Comparison of ENCODE assay signal across 18 cellular contexts in genomic region chr4:95158045-95158444, GRCh38.
DNase-seq lines count a peak whose midpoint lies in the region; ATAC-seq, FAIRE-seq and TF ChIP-seq lines count a peak whose summit lies in the region.
"Had no signal": no experiment of that assay in that cellular context is flagged by ENCODE, and none has a peak within 500 bp of the region (broad histone marks: within the 10 kb centered on the region; RNA-seq: fewer than 3 reads in every experiment).

No MANE protein-coding gene starts in this region.

- in situ Hi-C loops in gastrocnemius medialis (cut with MboI; ENCODE audit: low sequenced_read_pairs in 4 of 4), result no loop called here

- ATAC-seq in gastrocnemius medialis, result no peak
- no peak for ATAC-seq in GM21576 (IDR thresholded peaks at IDR 0.05; ENCODE audit: unreplicated experiment)
- ATAC-seq: GM12878, HepG2 had no signal

- no peaks in the 10 kb centered on the region for H3K4me1 ChIP-seq in gastrocnemius medialis

- DNase-seq in caudate nucleus (lab: John Stamatoyannopoulos, UW) (no peak), globus pallidus (ENCODE audit: low spot score) (peak; percentile 54), pons (ENCODE audit: low spot score) (peak; percentile 83), LoVo (ENCODE audit: low spot score) (no peak), gastrocnemius medialis (no peak), NCI-H128 (lab: John Stamatoyannopoulos, UW; ENCODE audit: unreplicated experiment) (no peak)
- DNase-seq: Calu3; CD4-positive, alpha-beta memory T cell; DMS79 treated with DMSO at 0.1 percent for 48 hours; EL; GOT3; H9 had no signal

- no peak overlapping the region for H3K4me3 ChIP-seq in gastrocnemius medialis
- H3K4me3 ChIP-seq: BLaER1, GM12878 had no signal

- intact Hi-C loops in gastrocnemius medialis (cut with DNase I; ENCODE audit: low total_unique reads), result no loop called here

- no peaks in the 10 kb centered on the region for H3K9me3 ChIP-seq in gastrocnemius medialis
- H3K9me3 ChIP-seq: BLaER1 had no signal

- H3K27me3 ChIP-seq in gastrocnemius medialis, result no peaks in the 10 kb centered on the region
- H3K27me3 ChIP-seq: BLaER1 had no signal

- FAIRE-seq in A204.1 (lab: Jason Lieb, UNC), result peak; percentile 83
- FAIRE-seq: GM12878, HepG2 had no signal

- no peaks in the 10 kb centered on the region for H3K36me3 ChIP-seq in gastrocnemius medialis
- H3K36me3 ChIP-seq: BLaER1 had no signal

- H3K27ac ChIP-seq in caudate nucleus (ENCODE audit: low read depth, low read length) (peak overlapping the region; percentile 9), gastrocnemius medialis (no peak overlapping the region)
- H3K27ac ChIP-seq: 22Rv1, BLaER1 had no signal

- TF ChIP-seq CTCF in gastrocnemius medialis (IDR thresholded peaks at IDR 0.05 in 4 of 5, conservative IDR thresholded peaks at IDR 0.05 in 1 of 5), result no peak

- no peak for TF ChIP-seq POLR2A in gastrocnemius medialis (IDR thresholded peaks at IDR 0.05)

Comparison
In these comparisons a context has a peak if more than half of its experiments do, and no peak if none do; other contexts are left out.
1. DNase-seq: peak in globus pallidus (single experiment) and pons (single experiment); none in caudate nucleus (0 of 61), LoVo (single experiment), gastrocnemius medialis (0 of 2) and NCI-H128 (single experiment).